Comparison of ENCODE assay signal across 8 cellular contexts in the genomic region with DNA sequence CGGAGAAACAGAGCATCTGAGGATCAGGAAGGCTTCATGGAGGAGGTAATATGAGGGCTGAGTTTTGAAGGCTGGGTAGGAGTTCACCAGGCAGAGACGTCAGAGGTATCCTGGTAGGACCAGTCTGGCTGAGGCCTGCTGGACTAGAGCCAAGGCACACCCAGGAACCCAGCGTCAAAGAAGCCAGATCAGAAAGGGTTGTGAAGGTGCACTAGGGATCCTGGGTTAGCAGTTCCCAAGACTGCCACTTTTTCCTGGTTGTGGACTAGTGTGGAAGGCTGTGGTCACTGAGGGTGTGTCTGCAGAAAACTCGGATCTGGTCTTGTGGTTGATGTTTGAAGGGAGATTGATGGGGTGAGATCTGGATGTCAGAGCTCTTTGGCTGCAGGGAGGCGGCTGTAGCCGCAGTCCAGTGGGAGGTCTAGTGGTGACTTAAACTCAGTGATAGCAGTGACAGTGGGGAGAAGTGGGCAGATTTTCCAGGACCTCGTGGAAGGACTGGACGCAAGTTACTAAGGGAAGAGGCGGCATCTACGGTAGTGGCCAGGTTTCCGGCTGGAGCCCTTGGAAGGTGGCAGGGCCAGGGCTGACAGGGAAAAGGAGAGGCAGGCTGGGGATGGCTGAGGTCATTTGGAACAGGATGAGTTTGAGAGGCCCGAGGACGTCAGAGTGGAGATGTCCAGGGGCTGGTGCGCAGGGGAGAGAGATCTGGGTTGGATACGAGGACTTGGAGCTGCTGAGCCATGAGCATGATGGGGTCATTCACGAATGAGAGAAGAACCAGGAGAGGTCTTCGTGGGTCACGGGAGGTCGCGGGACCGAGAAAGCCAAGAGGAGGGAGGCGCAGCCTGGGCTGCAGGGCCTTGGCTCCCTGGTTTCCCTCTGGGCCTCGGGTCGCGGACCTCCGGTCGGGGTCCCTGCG. TPM values are rescaled to one million over a fixed set of nuclear protein-coding genes. Genes with fewer than 3 reads are reported as not detected.
DNase-seq lines count a peak whose midpoint lies in the region; ATAC-seq, FAIRE-seq and TF ChIP-seq lines count a peak whose summit lies in the region.

No MANE protein-coding gene starts in this region.

- TF ChIP-seq CTCF in BE2C (IDR thresholded peaks at IDR 0.05; ENCODE audit: low read depth, low read length), result no peak
- no peak for TF ChIP-seq CTCF in HFFc6 (IDR thresholded peaks at IDR 0.05)
- no peak for TF ChIP-seq CTCF in WTC11 (IDR thresholded peaks at IDR 0.05)

- H2AK5ac ChIP-seq in trophoblast cell (ENCODE audit: low read length), result peak overlapping the region; percentile 14

- H3K4ac ChIP-seq in trophoblast cell (ENCODE audit: low read depth, low read length), result peak overlapping the region; percentile 9

- H2BK120ac ChIP-seq in trophoblast cell (ENCODE audit: insufficient read depth, low read length, poor library complexity), result peak overlapping the region; percentile 24

- H3K79me2 ChIP-seq in trophoblast cell (ENCODE audit: control insufficient read depth, insufficient read depth, low read length, poor library complexity), result peaks cover 4% of the 10 kb centered on the region

- H3K27ac Mint-ChIP-seq in HFFc6, result peak overlapping the region; percentile 93
- peak overlapping the region; percentile 14 for H3K27ac Mint-ChIP-seq in WTC11

- H2BK12ac ChIP-seq in trophoblast cell (ENCODE audit: low read length), result peak overlapping the region; percentile 10

- peak overlapping the region; percentile 69 for H4K91ac ChIP-seq in trophoblast cell (ENCODE audit: low read depth, low read length)

- H2BK5ac ChIP-seq in trophoblast cell (ENCODE audit: low read depth, low read length, poor library complexity), result peak overlapping the region; percentile 11

- peak overlapping the region; percentile 63 for H3K18ac ChIP-seq in trophoblast cell (ENCODE audit: low read length)

- peak overlapping the region; percentile 73 for H3K14ac ChIP-seq in trophoblast cell (ENCODE audit: low read length)

- no peaks in the 10 kb centered on the region for H3K27me3 ChIP-seq in BE2C
- no peaks in the 10 kb centered on the region for H3K27me3 ChIP-seq in trophoblast cell (ENCODE audit: insufficient read depth, low read length)

- H3K36me3 ChIP-seq in BE2C (no peaks in the 10 kb centered on the region), trophoblast cell (ENCODE audit: control insufficient read depth in 1 of 2, insufficient read depth in 2 of 2, low read length in 2 of 2) (peaks cover 44 to 47% of the 10 kb centered on the region in 2 experiments)

- no CpG with 5 or more reads among the region's 28 CpGs for WGBS in trophoblast cell (ENCODE audit: extremely low coverage, insufficient coverage, insufficient read length)

- no peak overlapping the region for H3K23ac ChIP-seq in trophoblast cell (ENCODE audit: low read length)

- H3K27ac ChIP-seq in trophoblast cell (ENCODE audit: low read depth, low read length), result peak overlapping the region; percentile 97

- DNase-seq in BE2C (peak; percentile 34), HFFc6 (no peak), WTC11 (ENCODE audit: low spot score) (no peak), foreskin melanocyte (peak; percentile 23), trophoblast cell (peak; percentile 85 to 89), GM12892 (ENCODE audit: insufficient read length) (no peak)

- no peak for FAIRE-seq in GM12892 (lab: Jason Lieb, UNC)

- peak overlapping the region; percentile 84 for H3K4me3 Mint-ChIP-seq in HFFc6
- H3K4me3 Mint-ChIP-seq in WTC11, result peak overlapping the region; percentile 76

- no peak for TF ChIP-seq POLR2A in GM12892 (IDR thresholded peaks at IDR 0.05; ENCODE audit: low read depth, low read length)

- H3K9me3 Mint-ChIP-seq in HFFc6 (no peaks in the 10 kb centered on the region), WTC11 (no peaks in the 10 kb centered on the region)

- H4K12ac ChIP-seq in trophoblast cell (ENCODE audit: low read depth, low read length), result peak overlapping the region; percentile 59

- H3K4me2 ChIP-seq in trophoblast cell (ENCODE audit: low read length), result peak overlapping the region; percentile 83

- H3K4me1 Mint-ChIP-seq in HFFc6 (ENCODE audit: low read depth), result peaks cover 28% of the 10 kb centered on the region
- peaks cover 21% of the 10 kb centered on the region for H3K4me1 Mint-ChIP-seq in WTC11

- H3K4me3 ChIP-seq in BE2C (ENCODE audit: low read depth, low read length) (peak overlapping the region; percentile 53), trophoblast cell (ENCODE audit: low read depth, low read length) (peak overlapping the region; percentile 51)

- peak overlapping the region; percentile 84 for H4K8ac ChIP-seq in trophoblast cell (ENCODE audit: low read depth, low read length)

- ATAC-seq in WTC11, result no peak
- no peak for ATAC-seq in GM18868 (IDR thresholded peaks at IDR 0.05; ENCODE audit: unreplicated experiment)
- ATAC-seq in GM21786 (IDR thresholded peaks at IDR 0.05; ENCODE audit: unreplicated experiment), result no peak

- H3K27me3 Mint-ChIP-seq in HFFc6 (ENCODE audit: insufficient read depth) (peaks cover 13% of the 10 kb centered on the region), WTC11 (ENCODE audit: low read depth) (peaks cover 3% of the 10 kb centered on the region; the same call in 1 of the 2 replicates)

- H3K36me3 Mint-ChIP-seq in HFFc6 (ENCODE audit: low read depth), result peaks cover 22% of the 10 kb centered on the region
- peaks cover 25% of the 10 kb centered on the region for H3K36me3 Mint-ChIP-seq in WTC11

- H3K79me1 ChIP-seq in trophoblast cell (ENCODE audit: low read length), result peaks cover 14% of the 10 kb centered on the region

- H3K9ac ChIP-seq in trophoblast cell (ENCODE audit: low read length), result peak overlapping the region; percentile 20

- POLR2A ChIA-PET in WTC11 (lab: Charles Lee), result interaction anchor here (0.7 to 3.0 kb wide), 7 partner anchors 9 to 207 kb away, joined by 3 to 20 read pairs (median 6); a partner anchor contains a TSS

- H3K4me1 ChIP-seq in BE2C (peaks cover 11% of the 10 kb centered on the region), trophoblast cell (ENCODE audit: control insufficient read depth in 1 of 2, insufficient read depth in 2 of 2, low read length in 2 of 2) (peaks cover 23 to 33% of the 10 kb centered on the region in 2 experiments)

- CTCF ChIA-PET in WTC11 (lab: Charles Lee), result interaction anchor here (0.7 to 5.0 kb wide), 11 partner anchors 10 to 237 kb away, joined by 3 to 23 read pairs (median 9); a partner anchor contains a TSS

- peak overlapping the region; percentile 26 for H2AFZ ChIP-seq in trophoblast cell (ENCODE audit: insufficient read depth, low read length, poor library complexity)

- H3K9me3 ChIP-seq in BE2C (no peaks in the 10 kb centered on the region), trophoblast cell (ENCODE audit: insufficient read depth, low read depth, low read length) (peaks cover 3% of the 10 kb centered on the region)

TF ChIP-seq in WTC11, 78 proteins besides CTCF, POLR2A, EP300 and RAD21:
- TF ChIP-seq NFE2L1 (CRISPR knock-in tag; IDR thresholded peaks at IDR 0.05), result 0 out of 2 replicates have a peak, but pooled peaks have one; percentile 22
- no peak for TF ChIP-seq SMAD3 (CRISPR knock-in tag; IDR thresholded peaks at IDR 0.05; ENCODE audit: borderline replicate concordance)

RNA-seq across cellular contexts. Expression of a gene that starts 10.9 kb away (rescaled TPM):
- polyA plus RNA-seq in BE2C (2012; ENCODE audit: insufficient read depth, insufficient read length, low read depth), result 108 TPM
- 10 to 100 TPM; 66.9 to 72.7 (median 69.5) TPM for total RNA-seq in HFFc6 (2021; fragmentation: NEBNext Ultra II Directional; extraction: Animal tissue kit (Norgen Biotek cat#: 25700))
- total RNA-seq in WTC11 (2021), result 26.3 to 35.1 TPM (median 29.0 TPM) in 3 replicates
- polyA plus RNA-seq in trophoblast cell (2013), result 69.3 and 74.1 TPM in 2 replicates
- polyA plus RNA-seq in GM12892 (2012; ENCODE audit: missing spikeins), result 28.2 TPM

RNA-seq across cellular contexts. Expression of a gene that starts 13.9 kb away (rescaled TPM):
- 10.8 TPM for polyA plus RNA-seq in BE2C (2012; ENCODE audit: insufficient read depth, insufficient read length, low read depth)
- total RNA-seq in HFFc6 (2021; fragmentation: NEBNext Ultra II Directional; extraction: Animal tissue kit (Norgen Biotek cat#: 25700)), result 10 to 100 TPM; 23.0 to 41.3 (median 38.3) TPM
- 63.3 to 71.7 TPM (median 65.4 TPM) in 3 replicates for total RNA-seq in WTC11 (2021)
- 25.5 and 28.2 TPM in 2 replicates for polyA plus RNA-seq in trophoblast cell (2013)
- polyA plus RNA-seq in GM12892 (2012; ENCODE audit: missing spikeins), result 26.0 TPM

RNA-seq across cellular contexts. Expression of a gene that starts 36.3 kb away (rescaled TPM):
- 84.2 TPM for polyA plus RNA-seq in BE2C (2012; ENCODE audit: insufficient read depth, insufficient read length, low read depth)
- 10 to 100 TPM; 51.5 to 66.7 (median 57.3) TPM for total RNA-seq in HFFc6 (2021; fragmentation: NEBNext Ultra II Directional; extraction: Animal tissue kit (Norgen Biotek cat#: 25700))
- 44.6 to 51.6 TPM (median 45.8 TPM) in 3 replicates for total RNA-seq in WTC11 (2021)
- 26.5 TPM in 2 replicates for polyA plus RNA-seq in trophoblast cell (2013)
- polyA plus RNA-seq in GM12892 (2012; ENCODE audit: missing spikeins), result 7.8 TPM

RNA-seq across cellular contexts. Expression of a gene that starts 37.8 kb away (rescaled TPM):
- polyA plus RNA-seq in BE2C (2012; ENCODE audit: insufficient read depth, insufficient read length, low read depth), result 38.5 TPM
- 10 to 100 TPM; 42.1 to 51.1 (median 46.5) TPM for total RNA-seq in HFFc6 (2021; fragmentation: NEBNext Ultra II Directional; extraction: Animal tissue kit (Norgen Biotek cat#: 25700))
- 46.1 to 56.1 TPM (median 52.8 TPM) in 3 replicates for total RNA-seq in WTC11 (2021)
- polyA plus RNA-seq in trophoblast cell (2013), result 50.2 and 51.4 TPM in 2 replicates
- 15.2 TPM for polyA plus RNA-seq in GM12892 (2012; ENCODE audit: missing spikeins)

RNA-seq across cellular contexts. Expression of a gene that starts 56.2 kb away (rescaled TPM):
- polyA plus RNA-seq in BE2C (2012; ENCODE audit: insufficient read depth, insufficient read length, low read depth), result 2.2 TPM
- under 1 TPM in 3 of 6 experiments, not detected in 3; 0.16 to 0.31 (median 0.30) TPM for total RNA-seq in HFFc6 (2021; fragmentation: NEBNext Ultra II Directional; extraction: Animal tissue kit (Norgen Biotek cat#: 25700))
- 1.4 to 2.1 TPM (median 2.0 TPM) in 3 replicates for total RNA-seq in WTC11 (2021)
- polyA plus RNA-seq in trophoblast cell (2013), result 0.03 and 0.04 TPM in 2 replicates
- polyA plus RNA-seq in GM12892 (2012; ENCODE audit: missing spikeins), result not detected

Comparison
In these comparisons a context has a peak if more than half of its experiments do, and no peak if none do; other contexts are left out.
1. DNase-seq: peak in BE2C (single experiment), foreskin melanocyte (single experiment) and trophoblast cell (2 of 2); none in HFFc6 (single experiment), WTC11 (single experiment) and GM12892 (single experiment).